In genomic region chr1:84303154-84303830, GRCh38 we compare ENCODE assay signal across 8 cellular contexts. TPM values are rescaled to one million over a fixed set of nuclear protein-coding genes. Genes with fewer than 3 reads are reported as not detected.
DNase-seq lines count a peak whose midpoint lies in the region; ATAC-seq and TF ChIP-seq lines count a peak whose summit lies in the region.

No MANE protein-coding gene starts in this region.

- H3K4me3 Mint-ChIP-seq in central memory CD8-positive, alpha-beta T cell, result peak overlapping the region; percentile 36
- peak overlapping the region; percentile 74 for H3K4me3 Mint-ChIP-seq in neural crest cell

- H3K9ac ChIP-seq in ES-I3 (ENCODE audit: low read depth, low read length), result peak overlapping the region; percentile 37; the same call in 1 of the 2 replicates

- ATAC-seq in central memory CD8-positive, alpha-beta T cell (replicated peaks; ENCODE audit: extremely low read depth, poor library complexity, severe bottlenecking), result no peak
- no peak for ATAC-seq in HG02884 (IDR thresholded peaks at IDR 0.05; ENCODE audit: unreplicated experiment)

- H3K27me3 Mint-ChIP-seq in central memory CD8-positive, alpha-beta T cell, result peaks cover 56% of the 10 kb centered on the region
- H3K27me3 Mint-ChIP-seq in neural crest cell (ENCODE audit: low read depth), result no peaks in the 10 kb centered on the region

- POLR2A ChIA-PET in HEK293T (lab: Yijun Ruan, JAX), result interaction anchor here (1.0 to 1.5 kb wide), 2 partner anchors 161 to 203 kb away, joined by 3 to 4 read pairs; partner anchors contain the start of gene GNG5

- DNase-seq in MV-4-11 (lab: John Stamatoyannopoulos, UW) (peak; percentile 43), neural crest cell (ENCODE audit: low read depth, low spot score) (no peak), GM19240 (ENCODE audit: insufficient read length, low spot score) (no peak), HEK293T (ENCODE audit: extremely low spot score) (no peak)
- DNase-seq in central memory CD8-positive, alpha-beta T cell (ENCODE audit: low spot score in 2 of 2), result no peak
- no peak for DNase-seq in activated CD8-positive, alpha-beta memory T cell treated with anti-CD3 and anti-CD28 coated beads, Interleukin-2, amount 50 U/mL, for 4 hours

- peaks cover 13% of the 10 kb centered on the region for H3K9me3 Mint-ChIP-seq in central memory CD8-positive, alpha-beta T cell
- H3K9me3 Mint-ChIP-seq in neural crest cell, result peaks cover 3% of the 10 kb centered on the region

- no peak for TF ChIP-seq CTCF in neural crest cell (conservative IDR thresholded peaks at IDR 0.05)

- H3K4me1 ChIP-seq in ES-I3 (ENCODE audit: insufficient read depth, low read length), result peaks cover 25% of the 10 kb centered on the region

- no peak overlapping the region for H3K27ac Mint-ChIP-seq in central memory CD8-positive, alpha-beta T cell (ENCODE audit: low read depth)
- peak overlapping the region; percentile 72 for H3K27ac Mint-ChIP-seq in neural crest cell (ENCODE audit: unreplicated experiment)

- H3K9me3 ChIP-seq in ES-I3 (ENCODE audit: control insufficient read depth, insufficient read depth, low read length), result no peaks in the 10 kb centered on the region

- CTCF ChIA-PET in HEK293T (lab: Yijun Ruan, JAX), result no interaction called here

- peaks cover 12% of the 10 kb centered on the region for H3K4me1 Mint-ChIP-seq in central memory CD8-positive, alpha-beta T cell
- peaks cover 48% of the 10 kb centered on the region for H3K4me1 Mint-ChIP-seq in neural crest cell

- H3K36me3 Mint-ChIP-seq in central memory CD8-positive, alpha-beta T cell (ENCODE audit: insufficient read depth), result no peaks in the 10 kb centered on the region
- H3K36me3 Mint-ChIP-seq in neural crest cell (ENCODE audit: low read depth), result peaks cover 5% of the 10 kb centered on the region

- H3K36me3 ChIP-seq in ES-I3 (ENCODE audit: insufficient read depth, low read length), result no peaks in the 10 kb centered on the region

TF ChIP-seq in HEK293T, 16 proteins besides CTCF, POLR2A, EP300 and RAD21:
- TF ChIP-seq ELF4 (IDR thresholded peaks at IDR 0.05) (no peak), FOXA1 (IDR thresholded peaks at IDR 0.05) (no peak), PKNOX1 (IDR thresholded peaks at IDR 0.05) (no peak), CTBP1 (IDR thresholded peaks at IDR 0.05; ENCODE audit: borderline replicate concordance) (no peak), SUZ12 (IDR thresholded peaks at IDR 0.05) (no peak), FOXM1 (IDR thresholded peaks at IDR 0.05; ENCODE audit: borderline replicate concordance) (no peak), NFRKB (IDR thresholded peaks at IDR 0.05) (no peak), ARNT (IDR thresholded peaks at IDR 0.05) (no peak), ZNF384 (IDR thresholded peaks at IDR 0.05) (no peak), HDGF (IDR thresholded peaks at IDR 0.05; ENCODE audit: borderline replicate concordance) (no peak), LEF1 (IDR thresholded peaks at IDR 0.05; ENCODE audit: borderline replicate concordance) (no peak), FOXK2 (IDR thresholded peaks at IDR 0.05) (no peak), TARDBP (IDR thresholded peaks at IDR 0.05) (no peak)
TF ChIP-seq in HEK293T: peak in this region for 0.

RNA-seq across cellular contexts. Expression of gene SAMD13, which starts 1.8 kb away (rescaled TPM):
- total RNA-seq in neural crest cell, result 2.1 and 2.3 TPM in 2 replicates
